ENCODE assay signal across 20 cellular contexts in genomic region chr20:62027116-62027515, GRCh38. TPM values are rescaled to one million over a fixed set of nuclear protein-coding genes. Genes with fewer than 3 reads are reported as not detected.
DNase-seq lines count a peak whose midpoint lies in the region; ATAC-seq lines count a peak whose summit lies in the region.
"Had no signal": no experiment of that assay in that cellular context is flagged by ENCODE, and none has a peak within 500 bp of the region (broad histone marks: within the 10 kb centered on the region; RNA-seq: fewer than 3 reads in every experiment).

No MANE protein-coding gene starts in this region.

- H3K27me3 ChIP-seq in iPS-15b (ENCODE audit: control insufficient read depth, insufficient read depth, low read length): no peaks in the 10 kb centered on the region
- H3K27me3 ChIP-seq: testis had no signal

- peak overlapping the region; percentile 43 for H3K27ac Mint-ChIP-seq in activated naive CD8-positive, alpha-beta T cell treated with anti-CD3 and anti-CD28 coated beads, Interleukin-2, amount 50 U/mL, for 24 hours
- H3K27ac Mint-ChIP-seq in activated naive CD8-positive, alpha-beta T cell treated with anti-CD3 and anti-CD28 coated beads for 36 hours: no peak overlapping the region
- H3K27ac Mint-ChIP-seq: activated CD8-positive, alpha-beta memory T cell treated with anti-CD3 and anti-CD28 coated beads, Interleukin-2, amount 10 ng/mL, durations not matched to agents 7 days and 5 days; T-helper 1 cell treated with Interleukin-12 subunit alpha and Interleukin-12 subunit beta and Interleukin-4 antibody, amounts not matched to agents 30 μg/mL and 1 μg/mL, for 36 hours had no signal

- H3K4me3 ChIP-seq in SK-N-MC: no peak overlapping the region
- no peak overlapping the region for H3K4me3 ChIP-seq in iPS-15b (ENCODE audit: low read depth, low read length)
- H3K4me3 ChIP-seq: K562, testis had no signal

- peaks cover 13% of the 10 kb centered on the region for H3K4me1 ChIP-seq in iPS-15b (ENCODE audit: control insufficient read depth, insufficient read depth, low read length)

- H3K4me3 Mint-ChIP-seq in activated naive CD8-positive, alpha-beta T cell treated with anti-CD3 and anti-CD28 coated beads, Interleukin-2, amount 50 U/mL, for 24 hours: no peak overlapping the region
- no peak overlapping the region for H3K4me3 Mint-ChIP-seq in activated naive CD8-positive, alpha-beta T cell treated with anti-CD3 and anti-CD28 coated beads for 36 hours
- H3K4me3 Mint-ChIP-seq: activated CD8-positive, alpha-beta memory T cell treated with anti-CD3 and anti-CD28 coated beads, Interleukin-2, amount 10 ng/mL, durations not matched to agents 7 days and 5 days; CD4-positive, CD25-positive, alpha-beta regulatory T cell; T-helper 1 cell treated with Interleukin-12 subunit alpha and Interleukin-12 subunit beta and Interleukin-4 antibody, amounts not matched to agents 30 μg/mL and 1 μg/mL, for 36 hours had no signal

- H3K4me1 Mint-ChIP-seq in activated naive CD8-positive, alpha-beta T cell treated with anti-CD3 and anti-CD28 coated beads, Interleukin-2, amount 50 U/mL, for 24 hours: peaks cover 50% of the 10 kb centered on the region
- H3K4me1 Mint-ChIP-seq in activated naive CD8-positive, alpha-beta T cell treated with anti-CD3 and anti-CD28 coated beads for 36 hours: peaks cover 36% of the 10 kb centered on the region

- no peaks in the 10 kb centered on the region for H3K36me3 ChIP-seq in SK-N-MC (ENCODE audit: insufficient read depth, low read length)
- no peaks in the 10 kb centered on the region for H3K36me3 ChIP-seq in iPS-15b (ENCODE audit: control insufficient read depth, insufficient read depth, low read length)

- no peaks in the 10 kb centered on the region for H3K9me3 Mint-ChIP-seq in activated naive CD8-positive, alpha-beta T cell treated with anti-CD3 and anti-CD28 coated beads, Interleukin-2, amount 50 U/mL, for 24 hours
- no peaks in the 10 kb centered on the region for H3K9me3 Mint-ChIP-seq in activated naive CD8-positive, alpha-beta T cell treated with anti-CD3 and anti-CD28 coated beads for 36 hours
- H3K9me3 Mint-ChIP-seq: CD4-positive, CD25-positive, alpha-beta regulatory T cell; T-helper 1 cell treated with Interleukin-12 subunit alpha and Interleukin-12 subunit beta and Interleukin-4 antibody, amounts not matched to agents 30 μg/mL and 1 μg/mL, for 36 hours had no signal

- no peaks in the 10 kb centered on the region for H3K27me3 Mint-ChIP-seq in activated naive CD8-positive, alpha-beta T cell treated with anti-CD3 and anti-CD28 coated beads, Interleukin-2, amount 50 U/mL, for 24 hours
- H3K27me3 Mint-ChIP-seq in activated naive CD8-positive, alpha-beta T cell treated with anti-CD3 and anti-CD28 coated beads for 36 hours: no peaks in the 10 kb centered on the region
- H3K27me3 Mint-ChIP-seq: activated CD8-positive, alpha-beta memory T cell treated with anti-CD3 and anti-CD28 coated beads, Interleukin-2, amount 10 ng/mL, durations not matched to agents 7 days and 5 days; CD4-positive, CD25-positive, alpha-beta regulatory T cell had no signal

- no peak for ATAC-seq in activated naive CD8-positive, alpha-beta T cell treated with anti-CD3 and anti-CD28 coated beads, Interleukin-2, amount 50 U/mL, for 24 hours
- ATAC-seq in HG03280 (IDR thresholded peaks at IDR 0.05; ENCODE audit: unreplicated experiment): no peak
- no peak for ATAC-seq in HG03460 (IDR thresholded peaks at IDR 0.05; ENCODE audit: unreplicated experiment)
- no peak for ATAC-seq in GM18870 (IDR thresholded peaks at IDR 0.05; ENCODE audit: unreplicated experiment)
- ATAC-seq: activated CD8-positive, alpha-beta memory T cell treated with anti-CD3 and anti-CD28 coated beads, Interleukin-2, amount 10 ng/mL, durations not matched to agents 7 days and 5 days had no signal

- H3K36me3 Mint-ChIP-seq in activated naive CD8-positive, alpha-beta T cell treated with anti-CD3 and anti-CD28 coated beads, Interleukin-2, amount 50 U/mL, for 24 hours (ENCODE audit: low read depth): peaks cover 2% of the 10 kb centered on the region
- peaks cover 4% of the 10 kb centered on the region for H3K36me3 Mint-ChIP-seq in activated naive CD8-positive, alpha-beta T cell treated with anti-CD3 and anti-CD28 coated beads for 36 hours

- DNase-seq in activated naive CD8-positive, alpha-beta T cell treated with anti-CD3 and anti-CD28 coated beads, Interleukin-2, amount 50 U/mL, for 24 hours: no peak
- no peak for DNase-seq in activated naive CD8-positive, alpha-beta T cell treated with anti-CD3 and anti-CD28 coated beads for 36 hours
- no peak for DNase-seq in SK-N-MC (ENCODE audit: low read depth, low spot score)
- peak; percentile 18 for DNase-seq in renal cortical epithelial cell (ENCODE audit: low read depth)
- DNase-seq: activated CD4-positive, CD25-positive, alpha-beta regulatory T cell treated with anti-CD3 and anti-CD28 coated beads, Interleukin-2, amount 50 U/mL, for 72 hours; activated CD8-positive, alpha-beta memory T cell treated with anti-CD3 and anti-CD28 coated beads, Interleukin-2, amount 10 ng/mL, durations not matched to agents 7 days and 5 days; activated effector memory CD4-positive, alpha-beta T cell treated with anti-CD3 and anti-CD28 coated beads, Interleukin-2, amount 50 U/mL, for 16 hours; amniotic stem cell; CD4-positive, CD25-positive, alpha-beta regulatory T cell; NCI-H1092; NCI-H510A; retina; SHP77; testis had no signal

- peak overlapping the region; percentile 66 for H3K9ac ChIP-seq in SK-N-MC (ENCODE audit: insufficient read length)
- peak overlapping the region; percentile 47 for H3K9ac ChIP-seq in iPS-15b (ENCODE audit: low read depth, low read length)

- no peak overlapping the region; the same call in 1 of the 2 replicates for H3K27ac ChIP-seq in SK-N-MC
- H3K27ac ChIP-seq: testis had no signal

- no peaks in the 10 kb centered on the region for H3K9me3 ChIP-seq in SK-N-MC (ENCODE audit: low read depth, low read length)
- H3K9me3 ChIP-seq in iPS-15b (ENCODE audit: control insufficient read depth, insufficient read depth, low read length): no peaks in the 10 kb centered on the region
- H3K9me3 ChIP-seq: testis had no signal

RNA-seq across cellular contexts. Expression of gene TAF4, which starts 38.6 kb away (rescaled TPM):
- 10 to 100 TPM; 15.2 to 16.4 TPM for total RNA-seq in activated naive CD8-positive, alpha-beta T cell treated with anti-CD3 and anti-CD28 coated beads for 36 hours
- total RNA-seq in renal cortical epithelial cell: 3.3 and 19.9 TPM in 2 replicates
